ENCODE assay signal across 11 cellular contexts in the genomic region with DNA sequence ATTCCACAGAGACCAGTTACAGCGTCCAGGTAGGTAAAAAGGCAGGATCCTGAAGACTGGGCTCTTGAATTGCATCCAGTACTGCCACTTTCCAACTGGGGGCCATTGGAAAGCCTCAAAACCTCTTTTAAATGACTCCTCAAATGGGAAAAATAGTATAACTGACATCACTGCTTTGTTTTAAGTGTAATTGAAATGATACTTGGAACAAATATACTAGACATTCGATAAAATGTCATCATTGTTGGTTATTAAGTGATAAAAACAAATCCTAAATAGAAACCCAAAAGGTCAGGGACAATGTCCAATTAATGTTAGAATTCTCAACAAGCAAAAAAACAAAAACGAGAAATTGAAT. TPM values are rescaled to one million over a fixed set of nuclear protein-coding genes. Genes with fewer than 3 reads are reported as not detected.
A peak's percentile ranks its signal among the peaks of the same experiment; 100 is the strongest.
DNase-seq lines count a peak whose midpoint lies in the region; TF ChIP-seq lines count a peak whose summit lies in the region.
"Had no signal": no experiment of that assay in that cellular context is flagged by ENCODE, and none has a peak within 500 bp of the region (broad histone marks: within the 10 kb centered on the region; RNA-seq: fewer than 3 reads in every experiment).

No MANE protein-coding gene starts in this region.

- TF ChIP-seq POLR2A in breast epithelium (IDR thresholded peaks at IDR 0.05) (no peak), uterus (IDR thresholded peaks at IDR 0.05) (no peak)

- no peaks in the 10 kb centered on the region for H3K4me1 ChIP-seq in breast epithelium
- H3K4me1 ChIP-seq in ascending aorta: peaks cover 3 to 25% of the 10 kb centered on the region in 2 donors
- H3K4me1 ChIP-seq in mucosa of stomach (ENCODE audit: control insufficient read depth, insufficient read depth, low read length): peaks cover 32% of the 10 kb centered on the region
- no peaks in the 10 kb centered on the region for H3K4me1 ChIP-seq in uterus
- peaks cover 10% of the 10 kb centered on the region for H3K4me1 ChIP-seq in HAP-1

- TF ChIP-seq CTCF in MCF 10A (IDR thresholded peaks at IDR 0.05; ENCODE audit: unreplicated experiment) (no peak), breast epithelium (IDR thresholded peaks at IDR 0.05) (no peak), ascending aorta (IDR thresholded peaks at IDR 0.05) (no peak), uterus (IDR thresholded peaks at IDR 0.05) (no peak)

- H3K4me3 ChIP-seq in breast epithelium (no peak overlapping the region), ascending aorta (peak overlapping the region in 1 of 2 donors; percentile 10), mucosa of stomach (ENCODE audit: low read length) (peak overlapping the region; percentile 10), uterus (no peak overlapping the region), HAP-1 (no peak overlapping the region)
- H3K4me3 ChIP-seq: SJCRH30 had no signal

- intact Hi-C loops in MCF 10A (cut with micrococcal nuclease): no loop called here
- intact Hi-C loops in breast epithelium (cut with DNase I; ENCODE audit: low total_unique reads): loop anchor here (10.0 kb wide), 1 partner anchor 104 kb away; no protein-coding TSS in a partner anchor
- intact Hi-C loops in ascending aorta (cut with DNase I): loop anchor here (2.0 kb wide), 1 partner anchor 36 kb away; no protein-coding TSS in a partner anchor
- intact Hi-C loops in uterus (cut with DNase I; ENCODE audit: low total_unique reads): no loop called here

- no peaks in the 10 kb centered on the region for H3K27me3 Mint-ChIP-seq in MCF 10A (ENCODE audit: insufficient read depth, unreplicated experiment)

- BruUV-seq in MCF 10A (replicated peaks; lab: Mats Ljungman, UMichigan): TSS peak; percentile 76

- peak overlapping the region; percentile 90 for H3K4me3 Mint-ChIP-seq in MCF 10A (ENCODE audit: unreplicated experiment)

- H3K4me1 Mint-ChIP-seq in MCF 10A (ENCODE audit: insufficient read depth, unreplicated experiment): peaks cover 20% of the 10 kb centered on the region

- CTCF ChIA-PET in MCF 10A (lab: Yijun Ruan, JAX): interaction anchor here (2.1 kb wide), 1 partner anchor 107 kb away, joined by 6 read pairs; no protein-coding TSS in a partner anchor

- peak overlapping the region in 1 of 2 donors; percentile 75 for H3K27ac ChIP-seq in breast epithelium
- peak overlapping the region; percentile 72 to 74 for H3K27ac ChIP-seq in ascending aorta
- H3K27ac ChIP-seq in uterus: peak overlapping the region; percentile 68 to 88
- H3K27ac ChIP-seq: C4-2B, SJCRH30 had no signal

- in situ Hi-C loops in HAP-1 (cut with MboI; ENCODE audit: low sequenced_read_pairs): no loop called here

- H3K9me3 Mint-ChIP-seq in MCF 10A (ENCODE audit: unreplicated experiment): no peaks in the 10 kb centered on the region

- H3K36me3 ChIP-seq in breast epithelium: no peaks in the 10 kb centered on the region
- H3K36me3 ChIP-seq in ascending aorta: no peaks in the 10 kb centered on the region
- H3K36me3 ChIP-seq in mucosa of stomach (ENCODE audit: control insufficient read depth, insufficient read depth, low read length): peaks cover 3% of the 10 kb centered on the region
- H3K36me3 ChIP-seq in uterus: no peaks in the 10 kb centered on the region
- no peaks in the 10 kb centered on the region for H3K36me3 ChIP-seq in HAP-1 (replicated peaks)
- H3K36me3 ChIP-seq: heart left ventricle, SJCRH30 had no signal

- DNase-seq in MCF 10A (ENCODE audit: unreplicated experiment): no peak
- DNase-seq in breast epithelium (ENCODE audit: low spot score in 2 of 2): no peak
- no peak for DNase-seq in ascending aorta (ENCODE audit: low spot score in 2 of 2)
- no peak for DNase-seq in uterus
- no peak for DNase-seq in islet precursor cell
- DNase-seq in GM19240 (ENCODE audit: insufficient read length, low spot score): no peak
- DNase-seq in HAP-1 (ENCODE audit: low spot score in 2 of 2): no peak

- peak overlapping the region; percentile 63 for H3K27ac Mint-ChIP-seq in MCF 10A (ENCODE audit: low read depth, unreplicated experiment)

- H3K9me3 ChIP-seq in breast epithelium (no peaks in the 10 kb centered on the region), ascending aorta (no peaks in the 10 kb centered on the region), mucosa of stomach (ENCODE audit: control insufficient read depth, low read length) (no peaks in the 10 kb centered on the region), uterus (no peaks in the 10 kb centered on the region), HAP-1 (no peaks in the 10 kb centered on the region)
- H3K9me3 ChIP-seq: heart left ventricle, SJCRH30 had no signal

- H3K27me3 ChIP-seq in breast epithelium (no peaks in the 10 kb centered on the region), ascending aorta (no peaks in the 10 kb centered on the region), mucosa of stomach (ENCODE audit: control insufficient read depth, insufficient read depth, low read length) (no peaks in the 10 kb centered on the region), uterus (no peaks in the 10 kb centered on the region), HAP-1 (ENCODE audit: low read depth) (no peaks in the 10 kb centered on the region)
- H3K27me3 ChIP-seq: SJCRH30 had no signal

- peak overlapping the region; percentile 50 for H3K9ac ChIP-seq in mucosa of stomach (ENCODE audit: low read length)

- POLR2A ChIA-PET in MCF 10A (lab: Yijun Ruan, JAX): interaction anchor here (0.6 to 1.8 kb wide), 8 partner anchors 16 to 217 kb away, joined by 3 to 8 read pairs (median 4); no protein-coding TSS in a partner anchor

- peaks cover 9% of the 10 kb centered on the region for H3K36me3 Mint-ChIP-seq in MCF 10A (ENCODE audit: insufficient read depth, unreplicated experiment)

RNA-seq across cellular contexts. Expression of a gene that starts 1.2 kb away (rescaled TPM):
- 151 and 269 TPM in 2 replicates for total RNA-seq in MCF 10A (2022)
- 10 to 100 TPM; 22.0 to 49.2 (median 44.6) TPM for total RNA-seq in breast epithelium
- total RNA-seq in ascending aorta: 120 TPM
- total RNA-seq in uterus: 10 to 100 TPM; 19.1 to 66.9 (median 29.4) TPM

RNA-seq across cellular contexts. Expression of a gene that starts 29.2 kb away (rescaled TPM):
- total RNA-seq in MCF 10A (2022): 38.4 and 41.9 TPM in 2 replicates
- 10 to 100 TPM; 51.5 to 61.4 (median 59.4) TPM for total RNA-seq in breast epithelium
- total RNA-seq in ascending aorta: 65.1 TPM
- total RNA-seq in uterus: 10 to 100 TPM; 38.2 to 70.7 (median 52.5) TPM

Comparison
In these comparisons a context has a peak if more than half of its experiments do, and no peak if none do; other contexts are left out.
1. intact Hi-C loops: an anchor here in breast epithelium (10.0 kb wide) and ascending aorta (2.0 kb wide); none called in MCF 10A and uterus.